ENCODE assay signal across 18 cellular contexts in genomic region chr20:2694519-2694918, GRCh38. TPM values are rescaled to one million over a fixed set of nuclear protein-coding genes. Genes with fewer than 3 reads are reported as not detected.
DNase-seq lines count a peak whose midpoint lies in the region; ATAC-seq, FAIRE-seq and TF ChIP-seq lines count a peak whose summit lies in the region.
"Had no signal": no experiment of that assay in that cellular context is flagged by ENCODE, and none has a peak within 500 bp of the region (broad histone marks: within the 10 kb centered on the region; RNA-seq: fewer than 3 reads in every experiment).

No MANE protein-coding gene starts in this region.

- H3K27ac ChIP-seq in CD4-positive, CD25-positive, alpha-beta regulatory T cell (ENCODE audit: insufficient read depth, low read length, poor library complexity, severe bottlenecking): no peak overlapping the region
- H3K27ac ChIP-seq: coronary artery, GM23248 had no signal

- FAIRE-seq in GM12891 (lab: Jason Lieb, UNC): no peak

- H3K4me3 ChIP-seq in CD4-positive, CD25-positive, alpha-beta regulatory T cell (ENCODE audit: low read depth, low read length): no peak overlapping the region
- H3K4me3 ChIP-seq: GM23248 had no signal

- TF ChIP-seq CTCF in endothelial cell (IDR thresholded peaks at IDR 0.05; ENCODE audit: unreplicated experiment) (no peak), nephron progenitor cell (IDR thresholded peaks at IDR 0.05) (no peak)

- no peaks in the 10 kb centered on the region for H3K36me3 ChIP-seq in CD4-positive, CD25-positive, alpha-beta regulatory T cell (ENCODE audit: control insufficient read depth, insufficient read depth, low read length)

- peaks cover 67% of the 10 kb centered on the region for H3K27me3 Mint-ChIP-seq in CD4-positive, CD25-positive, alpha-beta regulatory T cell
- H3K27me3 Mint-ChIP-seq in IgD-negative memory B cell (peaks cover 44% of the 10 kb centered on the region), endothelial cell (ENCODE audit: unreplicated experiment) (peaks cover 39% of the 10 kb centered on the region), nephron progenitor cell (ENCODE audit: low read depth, poor library complexity) (peaks cover 85% of the 10 kb centered on the region)

- no peak for ATAC-seq in CD4-positive, CD25-positive, alpha-beta regulatory T cell (ENCODE audit: low read depth in 2 of 2)
- no peak for ATAC-seq in HG02870 (IDR thresholded peaks at IDR 0.05; ENCODE audit: unreplicated experiment)
- ATAC-seq: esophagus mucosa had no signal

- H3K4me1 ChIP-seq in CD4-positive, CD25-positive, alpha-beta regulatory T cell (ENCODE audit: control insufficient read depth, insufficient read depth, low read length, poor library complexity, severe bottlenecking): peaks cover 16% of the 10 kb centered on the region

- no peak for DNase-seq in CD4-positive, CD25-positive, alpha-beta regulatory T cell
- DNase-seq in endothelial cell (ENCODE audit: low spot score): no peak
- DNase-seq in nephron progenitor cell: no peak
- DNase-seq in GM12891 (ENCODE audit: insufficient read length, low spot score): no peak
- no peak for DNase-seq in stimulated activated CD4-positive, alpha-beta T cell treated with anti-CD3 and anti-CD28 coated beads, Interleukin-2, amount 100 ng/mL, for 48 hours
- DNase-seq in COLO668 (lab: John Stamatoyannopoulos, UW; ENCODE audit: unreplicated experiment): no peak
- DNase-seq: activated CD4-positive, alpha-beta T cell treated with anti-CD3 and anti-CD28 coated beads, Interleukin-2, amount 10 ng/mL, durations not matched to agents 7 days and 5 days; activated effector memory CD4-positive, alpha-beta T cell treated with Interleukin-2 at 50 U/mL for 16 hours; AML-193; DMS79; GM23248; NCI-H1436 treated with DMSO at 0.1 percent for 48 hours; NCI-H226; SHP77 treated with DMSO at 0.1 percent for 48 hours had no signal

- H3K9me3 Mint-ChIP-seq in CD4-positive, CD25-positive, alpha-beta regulatory T cell: peaks cover 0 to 4% (median 0%) of the 10 kb centered on the region in 7 donors
- H3K9me3 Mint-ChIP-seq in IgD-negative memory B cell: no peaks in the 10 kb centered on the region
- no peaks in the 10 kb centered on the region for H3K9me3 Mint-ChIP-seq in endothelial cell (ENCODE audit: unreplicated experiment)
- peaks cover 6% of the 10 kb centered on the region for H3K9me3 Mint-ChIP-seq in nephron progenitor cell
- H3K9me3 Mint-ChIP-seq: activated CD4-positive, alpha-beta T cell treated with anti-CD3 and anti-CD28 coated beads, Interleukin-2, amount 10 ng/mL, durations not matched to agents 7 days and 5 days had no signal

- H3K36me3 Mint-ChIP-seq in CD4-positive, CD25-positive, alpha-beta regulatory T cell: no peaks in the 10 kb centered on the region
- peaks cover 2% of the 10 kb centered on the region for H3K36me3 Mint-ChIP-seq in IgD-negative memory B cell
- H3K36me3 Mint-ChIP-seq in endothelial cell (ENCODE audit: low read depth, unreplicated experiment): peaks cover 19% of the 10 kb centered on the region
- no peaks in the 10 kb centered on the region for H3K36me3 Mint-ChIP-seq in nephron progenitor cell (ENCODE audit: low read depth)

- peaks cover 29% of the 10 kb centered on the region for H3K27me3 ChIP-seq in CD4-positive, CD25-positive, alpha-beta regulatory T cell (ENCODE audit: control insufficient read depth, insufficient read depth, low read length)

- H3K4me3 Mint-ChIP-seq in CD4-positive, CD25-positive, alpha-beta regulatory T cell: peak overlapping the region; percentile 8 to 84 (median 58)
- peak overlapping the region in 3 of 4 donors; percentile 41 to 82 (median 75) for H3K4me3 Mint-ChIP-seq in IgD-negative memory B cell
- peak overlapping the region; percentile 63 for H3K4me3 Mint-ChIP-seq in endothelial cell (ENCODE audit: unreplicated experiment)
- H3K4me3 Mint-ChIP-seq in nephron progenitor cell: peak overlapping the region; percentile 60

- no peaks in the 10 kb centered on the region for H3K9me3 ChIP-seq in CD4-positive, CD25-positive, alpha-beta regulatory T cell (ENCODE audit: control insufficient read depth in 2 of 2, low read length in 2 of 2)

- TF ChIP-seq POLR2A in GM12891 (IDR thresholded peaks at IDR 0.05; ENCODE audit: low read depth, low read length): no peak

- H3K4me1 Mint-ChIP-seq in CD4-positive, CD25-positive, alpha-beta regulatory T cell: peaks cover 0 to 19% (median 11%) of the 10 kb centered on the region in 4 donors
- H3K4me1 Mint-ChIP-seq in IgD-negative memory B cell (peaks cover 3 to 8% (median 8%) of the 10 kb centered on the region in 3 donors), endothelial cell (ENCODE audit: unreplicated experiment) (peaks cover 23% of the 10 kb centered on the region), nephron progenitor cell (peaks cover 35% of the 10 kb centered on the region)

- H3K27ac Mint-ChIP-seq in CD4-positive, CD25-positive, alpha-beta regulatory T cell: no peak overlapping the region
- no peak overlapping the region for H3K27ac Mint-ChIP-seq in IgD-negative memory B cell
- no peak overlapping the region for H3K27ac Mint-ChIP-seq in endothelial cell (ENCODE audit: unreplicated experiment)
- H3K27ac Mint-ChIP-seq in nephron progenitor cell: no peak overlapping the region
- H3K27ac Mint-ChIP-seq: activated CD4-positive, alpha-beta T cell treated with anti-CD3 and anti-CD28 coated beads, Interleukin-2, amount 10 ng/mL, durations not matched to agents 7 days and 5 days had no signal

TF ChIP-seq in GM12891, 5 proteins besides CTCF, POLR2A, EP300 and RAD21:
- TF ChIP-seq TAF1 (IDR thresholded peaks at IDR 0.05; ENCODE audit: low read depth, low read length) (no peak), POLR2AphosphoS5 (IDR thresholded peaks at IDR 0.05; ENCODE audit: low read depth, low read length) (no peak), POU2F2 (IDR thresholded peaks at IDR 0.05; ENCODE audit: low read depth, low read length) (no peak), PAX5 (IDR thresholded peaks at IDR 0.05; ENCODE audit: insufficient read depth, low read length, severe bottlenecking) (no peak), SPI1 (IDR thresholded peaks at IDR 0.05; ENCODE audit: low read depth, low read length) (no peak)

RNA-seq across cellular contexts. Expression of gene EBF4, which starts 1.9 kb away (rescaled TPM):
- total RNA-seq in CD4-positive, CD25-positive, alpha-beta regulatory T cell: 1.8 TPM
- under 1 TPM in 2 of 4 donors, not detected in 2; 0.36 to 0.76 TPM for polyA plus RNA-seq in CD4-positive, CD25-positive, alpha-beta regulatory T cell
- polyA plus RNA-seq in IgD-negative memory B cell: 1.1 TPM
- total RNA-seq in endothelial cell (ENCODE audit: unreplicated experiment): 5.9 TPM
- polyA plus RNA-seq in GM12891 (2012; ENCODE audit: low read depth, missing spikeins): not detected
- total RNA-seq: GM23248 had no signal

RNA-seq across cellular contexts. Expression of gene IDH3B, which starts 30.5 kb away (rescaled TPM):
- total RNA-seq in CD4-positive, CD25-positive, alpha-beta regulatory T cell: 113 TPM
- 100 to 1,000 TPM; 106 to 117 (median 110) TPM for polyA plus RNA-seq in CD4-positive, CD25-positive, alpha-beta regulatory T cell
- polyA plus RNA-seq in IgD-negative memory B cell: 108 TPM
- total RNA-seq in endothelial cell (ENCODE audit: unreplicated experiment): 136 TPM
- 113 TPM for polyA plus RNA-seq in GM12891 (2012; ENCODE audit: low read depth, missing spikeins)

RNA-seq across cellular contexts. Expression of gene NOP56, which starts 42.1 kb away (rescaled TPM):
- total RNA-seq in CD4-positive, CD25-positive, alpha-beta regulatory T cell: 249 TPM
- 100 to 1,000 TPM in 3 of 4 donors, 10 to 100 TPM in 1; 91.8 to 106 (median 103) TPM for polyA plus RNA-seq in CD4-positive, CD25-positive, alpha-beta regulatory T cell
- polyA plus RNA-seq in IgD-negative memory B cell: 123 TPM
- total RNA-seq in endothelial cell (ENCODE audit: unreplicated experiment): 144 TPM
- 297 TPM for polyA plus RNA-seq in GM12891 (2012; ENCODE audit: low read depth, missing spikeins)
